In the genomic region with DNA sequence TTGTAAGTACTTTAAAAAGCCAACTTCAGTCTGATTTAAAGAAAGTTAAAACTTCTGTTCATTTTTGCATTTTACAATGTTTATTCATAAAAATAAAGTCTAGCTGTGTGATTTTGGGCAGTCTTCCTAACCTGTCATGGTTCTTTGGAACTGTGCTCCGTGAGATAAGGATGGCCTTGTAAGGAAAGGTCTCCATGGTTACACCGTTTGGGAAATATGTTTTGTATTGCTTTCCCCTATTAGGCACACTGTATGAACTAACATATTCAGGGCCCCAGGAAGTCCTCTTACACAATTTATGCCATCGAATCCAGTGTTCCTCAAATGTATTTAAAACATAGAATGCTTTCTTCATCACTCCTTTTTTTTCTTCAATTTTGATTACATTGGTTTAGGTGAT, we compare ENCODE assay signal across 17 cellular contexts. TPM values are rescaled to one million over a fixed set of nuclear protein-coding genes. Genes with fewer than 3 reads are reported as not detected.
DNase-seq lines count a peak whose midpoint lies in the region; ATAC-seq, FAIRE-seq and TF ChIP-seq lines count a peak whose summit lies in the region.
"Had no signal": no experiment of that assay in that cellular context is flagged by ENCODE, and none has a peak within 500 bp of the region (broad histone marks: within the 10 kb centered on the region; RNA-seq: fewer than 3 reads in every experiment).

No MANE protein-coding gene starts in this region.

- no peaks in the 10 kb centered on the region for H3K9me3 ChIP-seq in astrocyte (ENCODE audit: insufficient read depth, low read depth, low read length)
- no peaks in the 10 kb centered on the region for H3K9me3 ChIP-seq in SJCRH30 (replicated peaks)
- H3K9me3 ChIP-seq: HAP-1, SK-N-SH, vagina had no signal

- H3K4me1 ChIP-seq in astrocyte (ENCODE audit: insufficient read depth, low read length): no peaks in the 10 kb centered on the region
- H3K4me1 ChIP-seq in SJCRH30: peaks cover 10% of the 10 kb centered on the region
- H3K4me1 ChIP-seq: HAP-1 had no signal

- peaks cover 9% of the 10 kb centered on the region for H3K36me3 Mint-ChIP-seq in astrocyte (ENCODE audit: low read depth, unreplicated experiment)

- H3K27ac Mint-ChIP-seq in astrocyte (ENCODE audit: unreplicated experiment): no peak overlapping the region
- H3K27ac Mint-ChIP-seq: activated CD4-positive, alpha-beta T cell treated with anti-CD3 and anti-CD28 coated beads, Interleukin-2, amount 10 ng/mL, durations not matched to agents 24 days and 14 days; stimulated activated naive B cell treated with anti-CD40 and anti-IgM and Interleukin-4, amounts not matched to agents 10 μg/mL and 1 μg/mL and 100 μg/mL, for 72 hours had no signal

- no peaks in the 10 kb centered on the region for H3K9me3 Mint-ChIP-seq in astrocyte (ENCODE audit: unreplicated experiment)
- H3K9me3 Mint-ChIP-seq: activated CD4-positive, alpha-beta T cell treated with anti-CD3 and anti-CD28 coated beads, Interleukin-2, amount 10 ng/mL, durations not matched to agents 24 days and 14 days; stimulated activated naive B cell treated with anti-CD40 and anti-IgM and Interleukin-4, amounts not matched to agents 10 μg/mL and 1 μg/mL and 100 μg/mL, for 72 hours had no signal

- no peaks in the 10 kb centered on the region for H3K79me2 ChIP-seq in astrocyte (ENCODE audit: insufficient read depth, low read length)

- H4K20me1 ChIP-seq in astrocyte (ENCODE audit: insufficient read depth, low read length): peaks cover 9% of the 10 kb centered on the region

- TF ChIP-seq CTCF in AG09319 (IDR thresholded peaks at IDR 0.05; ENCODE audit: low read depth, low read length) (no peak), astrocyte (IDR thresholded peaks at IDR 0.05; ENCODE audit: insufficient read depth, low read depth, low read length) (no peak)

- H3K27me3 ChIP-seq in astrocyte (ENCODE audit: insufficient read depth, low read length) (no peaks in the 10 kb centered on the region), SJCRH30 (no peaks in the 10 kb centered on the region)
- H3K27me3 ChIP-seq: vagina had no signal

- no peak for ATAC-seq in HG03139 (IDR thresholded peaks at IDR 0.05; ENCODE audit: unreplicated experiment)
- no peak for ATAC-seq in HG02571 (IDR thresholded peaks at IDR 0.05; ENCODE audit: unreplicated experiment)

- no peak overlapping the region for H2AFZ ChIP-seq in astrocyte (ENCODE audit: low read depth, low read length)

- H3K9ac ChIP-seq in astrocyte (ENCODE audit: low read length): no peak overlapping the region
- H3K9ac ChIP-seq: SK-N-SH had no signal

- peak; percentile 37 for DNase-seq in AG09319 (ENCODE audit: extremely low read depth, low read depth)
- peak; percentile 31 to 45 for DNase-seq in Kasumi-1 (lab: John Stamatoyannopoulos, UW)
- DNase-seq in astrocyte (ENCODE audit: low read depth): peak; percentile 44
- DNase-seq in iris pigment epithelial cell (ENCODE audit: low read depth): peak; percentile 35
- no peak for DNase-seq in HCEC 1CT
- DNase-seq in SJCRH30: no peak
- DNase-seq: cortex of kidney; islet precursor cell; stimulated activated naive B cell treated with anti-CD40 and anti-IgM and Interleukin-4, amounts not matched to agents 10 μg/mL and 1 μg/mL and 100 μg/mL, for 72 hours had no signal

- no peak for FAIRE-seq in astrocyte (lab: Jason Lieb, UNC)
- FAIRE-seq: HTR-8/SVneo had no signal

- H3K4me2 ChIP-seq in astrocyte (ENCODE audit: low read length): no peak overlapping the region
- H3K4me2 ChIP-seq: SK-N-SH had no signal

- H3K27me3 Mint-ChIP-seq in astrocyte (ENCODE audit: low read depth, unreplicated experiment): no peaks in the 10 kb centered on the region
- H3K27me3 Mint-ChIP-seq: activated CD4-positive, alpha-beta T cell treated with anti-CD3 and anti-CD28 coated beads, Interleukin-2, amount 10 ng/mL, durations not matched to agents 24 days and 14 days; stimulated activated naive B cell treated with anti-CD40 and anti-IgM and Interleukin-4, amounts not matched to agents 10 μg/mL and 1 μg/mL and 100 μg/mL, for 72 hours had no signal

- H3K4me3 Mint-ChIP-seq in astrocyte (ENCODE audit: unreplicated experiment): no peak overlapping the region
- H3K4me3 Mint-ChIP-seq: activated CD4-positive, alpha-beta T cell treated with anti-CD3 and anti-CD28 coated beads, Interleukin-2, amount 10 ng/mL, durations not matched to agents 24 days and 14 days; stimulated activated naive B cell treated with anti-CD40 and anti-IgM and Interleukin-4, amounts not matched to agents 10 μg/mL and 1 μg/mL and 100 μg/mL, for 72 hours had no signal

- H3K27ac ChIP-seq in astrocyte (ENCODE audit: low read depth, low read length): no peak overlapping the region
- no peak overlapping the region for H3K27ac ChIP-seq in SJCRH30
- H3K27ac ChIP-seq: epithelial cell of prostate, vagina had no signal

- H3K4me3 ChIP-seq in astrocyte (ENCODE audit: insufficient read depth, low read depth, low read length) (no peak overlapping the region), SJCRH30 (no peak overlapping the region)
- H3K4me3 ChIP-seq: HAP-1, vagina had no signal

- peaks cover 8% of the 10 kb centered on the region for H3K4me1 Mint-ChIP-seq in astrocyte (ENCODE audit: low read depth, unreplicated experiment)

- H3K36me3 ChIP-seq in astrocyte (ENCODE audit: insufficient read depth, low read length) (peaks cover 9% of the 10 kb centered on the region), SJCRH30 (peaks cover 11% of the 10 kb centered on the region)
- H3K36me3 ChIP-seq: HAP-1 had no signal

RNA-seq across cellular contexts. Expression of gene APAF1, which starts 54.5 kb away (rescaled TPM):
- total RNA-seq in astrocyte: 38.3 and 49.2 TPM in 2 replicates
- total RNA-seq in SJCRH30 (2014; rRNA removed; shearing (Covaris generic)): 41.2 and 47.4 TPM in 2 replicates

RNA-seq across cellular contexts. Expression of gene IKBIP, which starts 55.0 kb away (rescaled TPM):
- 126 and 130 TPM in 2 replicates for total RNA-seq in astrocyte
- total RNA-seq in SJCRH30 (2014; rRNA removed; shearing (Covaris generic)): 50.6 and 60.5 TPM in 2 replicates

Comparison
In these comparisons a context has a peak if more than half of its experiments do, and no peak if none do; other contexts are left out.
1. DNase-seq: peak in AG09319 (single experiment), Kasumi-1 (2 of 2), astrocyte (single experiment) and iris pigment epithelial cell (single experiment); none in HCEC 1CT (single experiment) and SJCRH30 (0 of 2).